3 cellular contexts compared by ENCODE assay signal in genomic region chr3:159401069-159401468, GRCh38.
TF ChIP-seq lines count a peak whose summit lies in the region.

No MANE protein-coding gene starts in this region.

TF ChIP-seq in A549, 52 proteins besides CTCF, POLR2A, EP300 and RAD21:
- no peak for TF ChIP-seq TFCP2L1 (CRISPR knock-in tag; IDR thresholded peaks at IDR 0.05)
- TF ChIP-seq EHMT2 (IDR thresholded peaks at IDR 0.05; ENCODE audit: low read depth): no peak
- no peak for TF ChIP-seq CBX8 (IDR thresholded peaks at IDR 0.05)
- no peak for TF ChIP-seq ZFP36 (IDR thresholded peaks at IDR 0.05; ENCODE audit: borderline replicate concordance, partially characterized antibody)
- peak; percentile 92 for TF ChIP-seq MAFK (IDR thresholded peaks at IDR 0.05; ENCODE audit: partially characterized antibody)

TF ChIP-seq in IMR-90, 13 proteins besides CTCF, POLR2A, EP300 and RAD21:
- TF ChIP-seq MAFK (IDR thresholded peaks at IDR 0.05; ENCODE audit: low read depth, low read length) (peak; percentile 98), FOS (IDR thresholded peaks at IDR 0.05; ENCODE audit: low read depth, low read length) (no peak)

TF ChIP-seq in H1, 55 proteins besides CTCF, POLR2A, EP300 and RAD21:
- peak; percentile 82; the same call in 1 of the 2 replicates for TF ChIP-seq MAFK (IDR thresholded peaks at IDR 0.05; ENCODE audit: low read depth, low read length)
- TF ChIP-seq SP4 (IDR thresholded peaks at IDR 0.05; ENCODE audit: low read length): no peak
